In genomic region chr15:66907826-66908502, GRCh38 we compare ENCODE assay signal across 1 cellular context.
TF ChIP-seq lines count a peak whose summit lies in the region.

No MANE protein-coding gene starts in this region.

TF ChIP-seq in GM12878, 131 proteins besides CTCF, POLR2A, EP300 and RAD21 (continued from another document):
- TF ChIP-seq TCF3 (IDR thresholded peaks at IDR 0.05; ENCODE audit: borderline replicate concordance, insufficient read depth, low read depth, low read length) (0 out of 2 replicates have a peak, but pooled peaks have one; percentile 26), CEBPB (IDR thresholded peaks at IDR 0.05; ENCODE audit: borderline replicate concordance in 1 of 2, low read depth in 2 of 2, low read length in 2 of 2) (no peak)
